In the genomic region with DNA sequence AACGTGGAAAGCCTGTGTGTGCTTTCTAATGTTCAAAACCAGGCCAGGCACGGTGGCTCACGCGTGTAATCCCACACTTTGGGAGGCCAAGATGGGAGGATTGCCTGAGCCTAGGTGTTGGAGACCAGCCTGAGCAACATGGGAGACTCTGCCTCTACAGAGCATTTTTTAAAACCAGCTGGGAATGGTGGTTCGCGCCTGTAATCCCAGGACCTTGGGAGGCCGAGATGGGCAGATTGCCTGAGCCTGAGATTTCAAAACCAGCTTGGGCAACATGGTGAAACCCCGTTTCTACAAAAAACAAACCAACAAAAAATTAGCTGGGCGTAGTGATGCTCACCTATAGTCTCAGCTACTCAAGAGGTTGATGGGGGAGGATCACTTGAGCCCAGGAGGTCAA, we compare ENCODE assay signal across 22 cellular contexts. TPM values are rescaled to one million over a fixed set of nuclear protein-coding genes. Genes with fewer than 3 reads are reported as not detected.
DNase-seq lines count a peak whose midpoint lies in the region; ATAC-seq and TF ChIP-seq lines count a peak whose summit lies in the region.
"Had no signal": no experiment of that assay in that cellular context is flagged by ENCODE, and none has a peak within 500 bp of the region (broad histone marks: within the 10 kb centered on the region; RNA-seq: fewer than 3 reads in every experiment).

No MANE protein-coding gene starts in this region.

- H3K4me1 ChIP-seq in GM23338 (ENCODE audit: insufficient read depth), result no peaks in the 10 kb centered on the region
- H3K4me1 ChIP-seq: body of pancreas, right atrium auricular region, transverse colon had no signal

- no peaks in the 10 kb centered on the region for H3K9me2 ChIP-seq in GM23338 (ENCODE audit: insufficient read depth)

- H3K36me3 ChIP-seq in GM23338 (ENCODE audit: insufficient read depth), result peaks cover 13% of the 10 kb centered on the region; the same call in 1 of the 2 replicates

- no peaks in the 10 kb centered on the region for H3F3A ChIP-seq in GM23338 (replicated peaks; ENCODE audit: low read depth)

- H2AFZ ChIP-seq in GM23338, result no peak overlapping the region
- H2AFZ ChIP-seq: parathyroid adenoma had no signal

- H3K4me3 Mint-ChIP-seq in activated T-cell treated with anti-CD3 and anti-CD28 coated beads, Interleukin-2, amount 50 U/mL, for 72 hours, result no peak overlapping the region
- H3K4me3 Mint-ChIP-seq in GM23338 (no peak overlapping the region), nephron progenitor cell (no peak overlapping the region)
- no peak overlapping the region for H3K4me3 Mint-ChIP-seq in central memory CD8-positive, alpha-beta T cell
- H3K4me3 Mint-ChIP-seq: nephron had no signal

- peak overlapping the region; percentile 38 for H3K27ac Mint-ChIP-seq in activated T-cell treated with anti-CD3 and anti-CD28 coated beads, Interleukin-2, amount 50 U/mL, for 72 hours
- peak overlapping the region; percentile 85; the same call in 1 of the 2 replicates for H3K27ac Mint-ChIP-seq in GM23338
- H3K27ac Mint-ChIP-seq in central memory CD8-positive, alpha-beta T cell (ENCODE audit: low read depth), result peak overlapping the region; percentile 86
- peak overlapping the region; percentile 93 for H3K27ac Mint-ChIP-seq in nephron progenitor cell
- H3K27ac Mint-ChIP-seq: nephron had no signal

- no peak for ATAC-seq in activated T-cell treated with anti-CD3 and anti-CD28 coated beads, Interleukin-2, amount 50 U/mL, for 72 hours (replicated peaks in 1 of 2)
- no peak for ATAC-seq in GM23338
- no peak for ATAC-seq in central memory CD8-positive, alpha-beta T cell (replicated peaks; ENCODE audit: extremely low read depth, poor library complexity, severe bottlenecking)
- ATAC-seq: body of pancreas, HCT116 had no signal

- DNase-seq in activated T-cell treated with anti-CD3 and anti-CD28 coated beads, Interleukin-2, amount 50 U/mL, for 72 hours, result no peak
- no peak for DNase-seq in activated T-cell treated with anti-CD3 and anti-CD28 coated beads, Interleukin-2, amount 50 U/mL, for 48 hours
- no peak for DNase-seq in GM23338 (ENCODE audit: low spot score)
- DNase-seq in central memory CD8-positive, alpha-beta T cell (ENCODE audit: low spot score in 2 of 2), result no peak
- no peak for DNase-seq in nephron progenitor cell
- DNase-seq in NCI-H1417 (lab: John Stamatoyannopoulos, UW), result no peak
- DNase-seq in HT-29 (ENCODE audit: low spot score), result no peak
- DNase-seq in DMS79 (lab: John Stamatoyannopoulos, UW), result no peak
- DNase-seq: activated CD4-positive, CD25-positive, alpha-beta regulatory T cell treated with anti-CD3 and anti-CD28 coated beads, Interleukin-2, amount 50 U/mL, for 72 hours; body of pancreas; Karpas-422; NCI-H146; NCI-H446 treated with DMSO at 0.1 percent for 48 hours; NCI-H82; stimulated activated CD4-positive, alpha-beta T cell treated with anti-CD3 and anti-CD28 coated beads, Interleukin-2, amount 100 ng/mL, for 24 hours; transverse colon had no signal

- peaks cover 13 to 36% of the 10 kb centered on the region in 2 donors for H3K36me3 Mint-ChIP-seq in activated T-cell treated with anti-CD3 and anti-CD28 coated beads, Interleukin-2, amount 50 U/mL, for 72 hours (ENCODE audit: insufficient read depth in 2 of 2)
- H3K36me3 Mint-ChIP-seq in GM23338 (ENCODE audit: low read depth), result peaks cover 40% of the 10 kb centered on the region
- peaks cover 52% of the 10 kb centered on the region for H3K36me3 Mint-ChIP-seq in central memory CD8-positive, alpha-beta T cell (ENCODE audit: insufficient read depth)
- H3K36me3 Mint-ChIP-seq in nephron progenitor cell (ENCODE audit: low read depth), result peaks cover 19% of the 10 kb centered on the region

- H3K27ac ChIP-seq in GM23338 (ENCODE audit: low read depth), result no peak overlapping the region
- H3K27ac ChIP-seq: body of pancreas, epithelial cell of prostate, right atrium auricular region had no signal

- H3K79me2 ChIP-seq in GM23338 (replicated peaks; ENCODE audit: insufficient read depth), result no peaks in the 10 kb centered on the region

- no peak for TF ChIP-seq CTCF in GM23338 (conservative IDR thresholded peaks at IDR 0.05; ENCODE audit: low read depth in 2 of 2)
- no peak for TF ChIP-seq CTCF in nephron progenitor cell (IDR thresholded peaks at IDR 0.05)

- no peak overlapping the region for H3K4me2 ChIP-seq in GM23338
- H3K4me2 ChIP-seq: smooth muscle cell had no signal

- H3K4me1 Mint-ChIP-seq in activated T-cell treated with anti-CD3 and anti-CD28 coated beads, Interleukin-2, amount 50 U/mL, for 72 hours (ENCODE audit: low read depth), result peaks cover 16% of the 10 kb centered on the region
- H3K4me1 Mint-ChIP-seq in GM23338, result peaks cover 14% of the 10 kb centered on the region
- peaks cover 17% of the 10 kb centered on the region for H3K4me1 Mint-ChIP-seq in central memory CD8-positive, alpha-beta T cell
- H3K4me1 Mint-ChIP-seq in nephron progenitor cell, result peaks cover 44% of the 10 kb centered on the region

- no peaks in the 10 kb centered on the region for H3K27me3 ChIP-seq in GM23338 (ENCODE audit: insufficient read depth)
- H3K27me3 ChIP-seq: body of pancreas, right atrium auricular region, transverse colon had no signal

- no peaks in the 10 kb centered on the region for H3K27me3 Mint-ChIP-seq in activated T-cell treated with anti-CD3 and anti-CD28 coated beads, Interleukin-2, amount 50 U/mL, for 72 hours (ENCODE audit: low read depth)
- H3K27me3 Mint-ChIP-seq in GM23338 (ENCODE audit: insufficient read depth, low read depth, poor library complexity) (peaks cover 4% of the 10 kb centered on the region), nephron progenitor cell (ENCODE audit: low read depth, poor library complexity) (peaks cover 6% of the 10 kb centered on the region)
- no peaks in the 10 kb centered on the region for H3K27me3 Mint-ChIP-seq in central memory CD8-positive, alpha-beta T cell

- no peak overlapping the region for H3K4me3 ChIP-seq in GM23338
- H3K4me3 ChIP-seq: body of pancreas, right atrium auricular region, smooth muscle cell, transverse colon had no signal

- no peaks in the 10 kb centered on the region for H3K9me3 Mint-ChIP-seq in activated T-cell treated with anti-CD3 and anti-CD28 coated beads, Interleukin-2, amount 50 U/mL, for 72 hours
- no peaks in the 10 kb centered on the region for H3K9me3 Mint-ChIP-seq in GM23338
- no peaks in the 10 kb centered on the region for H3K9me3 Mint-ChIP-seq in central memory CD8-positive, alpha-beta T cell
- no peaks in the 10 kb centered on the region for H3K9me3 Mint-ChIP-seq in nephron progenitor cell
- H3K9me3 Mint-ChIP-seq: nephron had no signal

- H4K20me1 ChIP-seq in GM23338 (replicated peaks; ENCODE audit: insufficient read depth), result peaks cover 8% of the 10 kb centered on the region; the same call in 1 of the 2 replicates

TF ChIP-seq in GM23338, 12 proteins besides CTCF, POLR2A, EP300 and RAD21 (continues in another document):
- no peak for TF ChIP-seq JUNB (IDR thresholded peaks at IDR 0.05; ENCODE audit: unreplicated experiment)
- TF ChIP-seq REST (IDR thresholded peaks at IDR 0.05; ENCODE audit: unreplicated experiment), result no peak
- no peak for TF ChIP-seq ZNF331 (CRISPR knock-in tag; IDR thresholded peaks at IDR 0.05; ENCODE audit: low read depth)
- no peak for TF ChIP-seq STAT1 (IDR thresholded peaks at IDR 0.05; ENCODE audit: unreplicated experiment)

RNA-seq across cellular contexts. Expression of gene RNF213, which starts 26.4 kb away (rescaled TPM):
- 100 to 1,000 TPM; 546 to 651 TPM for total RNA-seq in activated T-cell treated with anti-CD3 and anti-CD28 coated beads, Interleukin-2, amount 50 U/mL, for 72 hours
- total RNA-seq in GM23338 (2014; rRNA removed; shearing (Covaris generic)), result 52.5 and 67.2 TPM in 2 replicates
- polyA plus RNA-seq in GM23338 (2016; fragmentation: Nextera tagmentation; extraction: Ambion mirVana), result 21.2 and 21.9 TPM in 2 replicates
- 49.5 and 70.5 TPM in 2 replicates for total RNA-seq in HT-29 (2014; rRNA removed; shearing (Covaris generic))

Comparison
In these comparisons a context has a peak if more than half of its experiments do, and no peak if none do; other contexts are left out.
1. H3K27ac Mint-ChIP-seq: peak in every context shown above with its lines; median percentile 93 in nephron progenitor cell; 86 in central memory CD8-positive, alpha-beta T cell; 85 in GM23338; 38 in activated T-cell treated with anti-CD3 and anti-CD28 coated beads, Interleukin-2, amount 50 U/mL, for 72 hours.